In the genomic region with DNA sequence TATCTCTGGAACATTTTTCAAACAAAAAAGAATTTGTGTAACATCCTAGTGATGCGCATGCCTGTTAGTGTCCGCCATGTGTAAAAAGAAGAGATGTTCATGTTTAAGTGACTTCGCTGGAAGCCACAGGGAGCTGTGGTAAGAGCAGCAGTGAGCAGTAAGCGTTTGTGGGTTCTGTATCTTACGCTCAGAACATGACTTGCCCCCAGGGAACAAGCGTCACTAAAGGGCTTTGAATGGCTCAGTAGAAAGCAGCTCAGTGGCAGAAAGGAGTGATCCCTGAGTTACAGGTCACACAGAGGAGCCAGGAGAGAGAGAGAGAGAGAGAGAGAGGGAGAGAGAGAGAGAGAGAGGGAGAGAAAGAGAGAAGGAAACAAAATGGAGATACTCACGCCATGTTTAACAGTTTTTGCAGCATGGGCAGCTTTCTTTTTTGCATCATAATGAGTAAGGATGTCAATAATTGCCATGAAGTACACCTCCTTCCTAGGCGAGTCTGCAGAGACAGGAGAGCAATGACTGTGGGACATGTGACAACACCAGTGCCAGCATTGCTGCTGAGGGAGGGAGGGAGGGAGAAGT, we compare ENCODE assay signal across 16 cellular contexts.
DNase-seq lines count a peak whose midpoint lies in the region; ATAC-seq lines count a peak whose summit lies in the region.
"Had no signal": no experiment of that assay in that cellular context is flagged by ENCODE, and none has a peak within 500 bp of the region (broad histone marks: within the 10 kb centered on the region; RNA-seq: fewer than 3 reads in every experiment).

No MANE protein-coding gene starts in this region.

- no peaks in the 10 kb centered on the region for H4K20me1 ChIP-seq in BLaER1

- no peaks in the 10 kb centered on the region for H3K9me3 ChIP-seq in BLaER1
- no peaks in the 10 kb centered on the region for H3K9me3 ChIP-seq in CD8-positive, alpha-beta memory T cell (ENCODE audit: low read length)

- DNase-seq in CD8-positive, alpha-beta memory T cell: no peak
- no peak for DNase-seq in naive thymus-derived CD8-positive, alpha-beta T cell
- DNase-seq in activated effector memory CD4-positive, alpha-beta T cell treated with anti-CD3 and anti-CD28 coated beads, Interleukin-2, amount 50 U/mL, for 16 hours: no peak
- no peak for DNase-seq in cortex of kidney (lab: John Stamatoyannopoulos, UW)
- no peak for DNase-seq in SKM-1 treated with dmso at 0.1 percent for 144 hours (lab: John Stamatoyannopoulos, UW; ENCODE audit: unreplicated experiment)
- no peak for DNase-seq in NCI-H1694 (lab: John Stamatoyannopoulos, UW)
- DNase-seq: H9, MV-4-11, NCI-H146, NCI-H446 treated with DMSO at 0.1 percent for 48 hours, NCI-H748 treated with DMSO at 0.1 percent for 48 hours, PC-3 had no signal

- H3K9ac ChIP-seq in BLaER1: no peak overlapping the region

- H3K36me3 Mint-ChIP-seq in CD8-positive, alpha-beta memory T cell: peaks cover 34 to 98% (median 49%) of the 10 kb centered on the region in 3 donors
- peaks cover 26% of the 10 kb centered on the region for H3K36me3 Mint-ChIP-seq in activated naive CD8-positive, alpha-beta T cell
- peaks cover 42 to 90% (median 57%) of the 10 kb centered on the region in 3 donors for H3K36me3 Mint-ChIP-seq in naive thymus-derived CD8-positive, alpha-beta T cell

- H3K27ac ChIP-seq in BLaER1: no peak overlapping the region
- no peak overlapping the region for H3K27ac ChIP-seq in CD8-positive, alpha-beta memory T cell (ENCODE audit: low read depth, low read length)

- H3K27me3 Mint-ChIP-seq in CD8-positive, alpha-beta memory T cell: peaks cover 0 to 4% of the 10 kb centered on the region in 2 donors
- no peaks in the 10 kb centered on the region for H3K27me3 Mint-ChIP-seq in activated naive CD8-positive, alpha-beta T cell
- H3K27me3 Mint-ChIP-seq in naive thymus-derived CD8-positive, alpha-beta T cell: no peaks in the 10 kb centered on the region
- H3K27me3 Mint-ChIP-seq: B cell, IgD-negative memory B cell had no signal

- H3K4me3 Mint-ChIP-seq in CD8-positive, alpha-beta memory T cell: no peak overlapping the region
- no peak overlapping the region for H3K4me3 Mint-ChIP-seq in activated naive CD8-positive, alpha-beta T cell
- H3K4me3 Mint-ChIP-seq in naive thymus-derived CD8-positive, alpha-beta T cell: peak overlapping the region in 1 of 10 donors; percentile 3
- H3K4me3 Mint-ChIP-seq: B cell, H9, IgD-negative memory B cell had no signal

- H3K36me3 ChIP-seq in BLaER1: peaks cover 65% of the 10 kb centered on the region
- peaks cover 70% of the 10 kb centered on the region for H3K36me3 ChIP-seq in CD8-positive, alpha-beta memory T cell (ENCODE audit: insufficient read depth, low read length)

- peak overlapping the region; percentile 42 for H3K4me2 ChIP-seq in BLaER1

- H3K27me3 ChIP-seq in BLaER1: no peaks in the 10 kb centered on the region
- no peaks in the 10 kb centered on the region for H3K27me3 ChIP-seq in CD8-positive, alpha-beta memory T cell (ENCODE audit: insufficient read depth, low read length, poor library complexity, severe bottlenecking)

- peaks cover 6 to 10% (median 6%) of the 10 kb centered on the region in 3 donors for H3K4me1 Mint-ChIP-seq in CD8-positive, alpha-beta memory T cell
- H3K4me1 Mint-ChIP-seq in activated naive CD8-positive, alpha-beta T cell (ENCODE audit: low read depth): peaks cover 6% of the 10 kb centered on the region
- H3K4me1 Mint-ChIP-seq in naive thymus-derived CD8-positive, alpha-beta T cell: peaks cover 3 to 17% (median 12%) of the 10 kb centered on the region in 4 donors
- H3K4me1 Mint-ChIP-seq: B cell, H9, IgD-negative memory B cell had no signal

- H3K4me1 ChIP-seq in BLaER1: peaks cover 24% of the 10 kb centered on the region
- peaks cover under 1% of the 10 kb centered on the region for H3K4me1 ChIP-seq in CD8-positive, alpha-beta memory T cell (ENCODE audit: insufficient read depth, low read length)

- POLR2A ChIA-PET in CD8-positive, alpha-beta memory T cell (lab: Charles Lee): no interaction called here
- POLR2A ChIA-PET in naive thymus-derived CD8-positive, alpha-beta T cell (lab: Charles Lee): interaction anchor here (0.7 kb wide), 1 partner anchor 174 kb away, joined by 3 read pairs; no protein-coding TSS in a partner anchor

- no peak for ATAC-seq in naive thymus-derived CD8-positive, alpha-beta T cell
- ATAC-seq: PC-3 had no signal

- no peaks in the 10 kb centered on the region for H3K9me3 Mint-ChIP-seq in CD8-positive, alpha-beta memory T cell
- no peaks in the 10 kb centered on the region for H3K9me3 Mint-ChIP-seq in activated naive CD8-positive, alpha-beta T cell (ENCODE audit: low read depth)
- no peaks in the 10 kb centered on the region for H3K9me3 Mint-ChIP-seq in naive thymus-derived CD8-positive, alpha-beta T cell
- H3K9me3 Mint-ChIP-seq: H9, IgD-negative memory B cell had no signal

- H3K27ac Mint-ChIP-seq in CD8-positive, alpha-beta memory T cell: peak overlapping the region in 7 of 8 donors; percentile 25 to 95 (median 51)
- H3K27ac Mint-ChIP-seq in activated naive CD8-positive, alpha-beta T cell: peak overlapping the region; percentile 59
- peak overlapping the region in 8 of 10 donors; percentile 13 to 85 (median 68) for H3K27ac Mint-ChIP-seq in naive thymus-derived CD8-positive, alpha-beta T cell
- H3K27ac Mint-ChIP-seq: B cell had no signal

- CTCF ChIA-PET in CD8-positive, alpha-beta memory T cell (lab: Charles Lee): interaction anchor here (1.2 kb wide), 1 partner anchor 12 kb away, joined by 3 read pairs; no protein-coding TSS in a partner anchor

- H3K4me3 ChIP-seq in BLaER1: no peak overlapping the region
- no peak overlapping the region for H3K4me3 ChIP-seq in CD8-positive, alpha-beta memory T cell (ENCODE audit: low read length)
